Comparison of ENCODE assay signal across 19 cellular contexts in genomic region chr6:603265-603664, GRCh38.
"Had no signal": no experiment of that assay in that cellular context is flagged by ENCODE, and none has a peak within 500 bp of the region (broad histone marks: within the 10 kb centered on the region; RNA-seq: fewer than 3 reads in every experiment).

No MANE protein-coding gene starts in this region.

- H3K4me2 ChIP-seq: SK-N-SH had no signal

- H3K9ac ChIP-seq: SK-N-SH had no signal

- H3K27ac ChIP-seq: RWPE1 had no signal

- DNase-seq: KBM-7, MV-4-11, NCI-H1048, NCI-H1105, NCI-H1417, NCI-H1436 treated with DMSO at 0.1 percent for 48 hours, NCI-H1694, NCI-H187 treated with DMSO at 0.1 percent for 48 hours, NCI-H2029 treated with DMSO at 0.1 percent for 48 hours, NCI-H2171 treated with DMSO at 0.1 percent for 48 hours, NCI-H226, NCI-H446, NCI-H510A, NCI-H524 treated with DMSO at 0.1 percent for 48 hours, NCI-H774, SHP77, SK-N-SH had no signal

- H3K27ac Mint-ChIP-seq: IgD-negative memory B cell had no signal

- H3K9me3 ChIP-seq: SK-N-SH had no signal

- H3K4me3 Mint-ChIP-seq: IgD-negative memory B cell had no signal
